ENCODE assay signal across 1 cellular context in the genomic region with DNA sequence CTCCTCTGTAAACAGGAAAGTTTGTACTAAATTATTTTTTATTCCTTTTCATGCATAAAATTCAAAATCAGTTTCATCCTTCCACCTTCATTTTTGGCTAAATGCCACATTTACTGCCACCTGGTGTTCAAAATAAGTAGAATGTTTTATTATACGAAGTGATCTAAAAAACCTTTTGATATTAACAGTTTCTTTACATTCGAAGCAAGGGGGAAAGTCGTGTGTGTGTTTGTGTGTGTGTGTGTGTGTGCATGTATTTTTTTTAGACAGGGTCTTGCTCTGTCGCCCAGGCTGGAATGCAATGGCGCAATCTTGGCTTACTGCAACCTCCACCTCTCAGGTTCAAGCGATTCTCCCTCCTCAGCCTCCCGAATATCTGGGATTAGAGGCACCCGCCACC.
TF ChIP-seq lines count a peak whose summit lies in the region.

No MANE protein-coding gene starts in this region.

TF ChIP-seq in HepG2, 621 proteins besides CTCF, POLR2A, EP300 and RAD21 (continued from another document and continues in another):
- TF ChIP-seq, protein P1, sequence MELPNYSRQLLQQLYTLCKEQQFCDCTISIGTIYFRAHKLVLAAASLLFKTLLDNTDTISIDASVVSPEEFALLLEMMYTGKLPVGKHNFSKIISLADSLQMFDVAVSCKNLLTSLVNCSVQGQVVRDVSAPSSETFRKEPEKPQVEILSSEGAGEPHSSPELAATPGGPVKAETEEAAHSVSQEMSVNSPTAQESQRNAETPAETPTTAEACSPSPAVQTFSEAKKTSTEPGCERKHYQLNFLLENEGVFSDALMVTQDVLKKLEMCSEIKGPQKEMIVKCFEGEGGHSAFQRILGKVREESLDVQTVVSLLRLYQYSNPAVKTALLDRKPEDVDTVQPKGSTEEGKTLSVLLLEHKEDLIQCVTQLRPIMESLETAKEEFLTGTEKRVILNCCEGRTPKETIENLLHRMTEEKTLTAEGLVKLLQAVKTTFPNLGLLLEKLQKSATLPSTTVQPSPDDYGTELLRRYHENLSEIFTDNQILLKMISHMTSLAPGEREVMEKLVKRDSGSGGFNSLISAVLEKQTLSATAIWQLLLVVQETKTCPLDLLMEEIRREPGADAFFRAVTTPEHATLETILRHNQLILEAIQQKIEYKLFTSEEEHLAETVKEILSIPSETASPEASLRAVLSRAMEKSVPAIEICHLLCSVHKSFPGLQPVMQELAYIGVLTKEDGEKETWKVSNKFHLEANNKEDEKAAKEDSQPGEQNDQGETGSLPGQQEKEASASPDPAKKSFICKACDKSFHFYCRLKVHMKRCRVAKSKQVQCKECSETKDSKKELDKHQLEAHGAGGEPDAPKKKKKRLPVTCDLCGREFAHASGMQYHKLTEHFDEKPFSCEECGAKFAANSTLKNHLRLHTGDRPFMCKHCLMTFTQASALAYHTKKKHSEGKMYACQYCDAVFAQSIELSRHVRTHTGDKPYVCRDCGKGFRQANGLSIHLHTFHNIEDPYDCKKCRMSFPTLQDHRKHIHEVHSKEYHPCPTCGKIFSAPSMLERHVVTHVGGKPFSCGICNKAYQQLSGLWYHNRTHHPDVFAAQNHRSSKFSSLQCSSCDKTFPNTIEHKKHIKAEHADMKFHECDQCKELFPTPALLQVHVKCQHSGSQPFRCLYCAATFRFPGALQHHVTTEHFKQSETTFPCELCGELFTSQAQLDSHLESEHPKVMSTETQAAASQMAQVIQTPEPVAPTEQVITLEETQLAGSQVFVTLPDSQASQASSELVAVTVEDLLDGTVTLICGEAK (IDR thresholded peaks at IDR 0.05) = no peak
- TF ChIP-seq, protein P1 (CRISPR knock-in tag; IDR thresholded peaks at IDR 0.05) = no peak
- TF ChIP-seq SMC3 (IDR thresholded peaks at IDR 0.05; ENCODE audit: low read length) = peak; percentile 59
- no peak for TF ChIP-seq ZNF101 (CRISPR knock-in tag; IDR thresholded peaks at IDR 0.05; ENCODE audit: borderline replicate concordance, low read depth)
- no peak for TF ChIP-seq TMF1 (CRISPR knock-in tag; IDR thresholded peaks at IDR 0.05; ENCODE audit: low read depth)
- TF ChIP-seq HOXA5 (CRISPR knock-in tag; IDR thresholded peaks at IDR 0.05) = no peak
- TF ChIP-seq ZNF160 (CRISPR knock-in tag; IDR thresholded peaks at IDR 0.05) = no peak
- TF ChIP-seq MZF1 (CRISPR knock-in tag; IDR thresholded peaks at IDR 0.05; ENCODE audit: borderline replicate concordance) = no peak
- no peak for TF ChIP-seq PHF5A (CRISPR knock-in tag; IDR thresholded peaks at IDR 0.05; ENCODE audit: low read depth, unreplicated experiment)
- TF ChIP-seq NR2F6 (IDR thresholded peaks at IDR 0.05) = 0 out of 2 replicates have a peak, but pooled peaks have one; percentile 18
- TF ChIP-seq NR2F6 (CRISPR knock-in tag; IDR thresholded peaks at IDR 0.05) = no peak
- 0 out of 2 replicates have a peak, but pooled peaks have one; percentile 35 for TF ChIP-seq ZNF501 (CRISPR knock-in tag; IDR thresholded peaks at IDR 0.05)
- TF ChIP-seq, protein P2, sequence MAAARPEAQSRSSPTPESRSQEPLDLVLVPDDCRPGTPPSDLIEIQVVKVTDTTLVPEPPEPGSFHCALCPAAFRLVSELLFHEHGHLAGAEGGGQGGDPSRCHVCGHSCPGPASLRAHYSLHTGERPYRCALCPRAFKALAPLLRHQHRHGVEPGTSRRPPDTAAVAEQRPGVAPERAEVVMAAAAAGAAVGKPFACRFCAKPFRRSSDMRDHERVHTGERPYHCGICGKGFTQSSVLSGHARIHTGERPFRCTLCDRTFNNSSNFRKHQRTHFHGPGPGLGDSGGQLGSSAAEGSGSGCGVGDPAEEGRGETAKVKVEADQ (CRISPR knock-in tag; IDR thresholded peaks at IDR 0.05; ENCODE audit: borderline replicate concordance) = no peak
- TF ChIP-seq, protein P3, sequence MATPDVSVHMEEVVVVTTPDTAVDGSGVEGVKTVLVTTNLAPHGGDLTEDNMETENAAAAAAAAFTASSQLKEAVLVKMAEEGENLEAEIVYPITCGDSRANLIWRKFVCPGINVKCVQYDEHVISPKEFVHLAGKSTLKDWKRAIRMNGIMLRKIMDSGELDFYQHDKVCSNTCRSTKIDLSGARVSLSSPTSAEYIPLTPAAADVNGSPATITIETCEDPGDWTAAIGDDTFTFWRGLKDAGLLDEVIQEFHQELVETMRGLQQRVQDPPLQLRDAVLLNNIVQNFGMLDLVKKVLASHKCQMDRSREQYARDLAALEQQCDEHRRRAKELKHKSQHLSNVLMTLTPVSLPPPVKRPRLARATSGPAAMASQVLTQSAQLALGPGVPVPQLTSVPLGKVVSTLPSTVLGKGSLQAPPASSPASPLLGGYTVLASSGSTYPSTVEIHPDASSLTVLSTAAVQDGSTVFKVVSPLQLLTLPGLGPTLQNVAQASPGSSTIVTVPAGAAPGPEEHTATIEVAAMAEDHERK (CRISPR knock-in tag; IDR thresholded peaks at IDR 0.05; ENCODE audit: low read depth) = no peak
- no peak for TF ChIP-seq NFYC (CRISPR knock-in tag; IDR thresholded peaks at IDR 0.05)
- no peak for TF ChIP-seq PRPF4 (IDR thresholded peaks at IDR 0.05; ENCODE audit: low read depth, low read length, poor library complexity, severe bottlenecking)
- TF ChIP-seq, protein P4, sequence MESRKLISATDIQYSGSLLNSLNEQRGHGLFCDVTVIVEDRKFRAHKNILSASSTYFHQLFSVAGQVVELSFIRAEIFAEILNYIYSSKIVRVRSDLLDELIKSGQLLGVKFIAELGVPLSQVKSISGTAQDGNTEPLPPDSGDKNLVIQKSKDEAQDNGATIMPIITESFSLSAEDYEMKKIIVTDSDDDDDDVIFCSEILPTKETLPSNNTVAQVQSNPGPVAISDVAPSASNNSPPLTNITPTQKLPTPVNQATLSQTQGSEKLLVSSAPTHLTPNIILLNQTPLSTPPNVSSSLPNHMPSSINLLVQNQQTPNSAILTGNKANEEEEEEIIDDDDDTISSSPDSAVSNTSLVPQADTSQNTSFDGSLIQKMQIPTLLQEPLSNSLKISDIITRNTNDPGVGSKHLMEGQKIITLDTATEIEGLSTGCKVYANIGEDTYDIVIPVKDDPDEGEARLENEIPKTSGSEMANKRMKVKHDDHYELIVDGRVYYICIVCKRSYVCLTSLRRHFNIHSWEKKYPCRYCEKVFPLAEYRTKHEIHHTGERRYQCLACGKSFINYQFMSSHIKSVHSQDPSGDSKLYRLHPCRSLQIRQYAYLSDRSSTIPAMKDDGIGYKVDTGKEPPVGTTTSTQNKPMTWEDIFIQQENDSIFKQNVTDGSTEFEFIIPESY (CRISPR knock-in tag; IDR thresholded peaks at IDR 0.05) = no peak
- no peak for TF ChIP-seq HDAC6 (IDR thresholded peaks at IDR 0.05; ENCODE audit: low read depth, low read length)
- TF ChIP-seq ZNF333 (CRISPR knock-in tag; IDR thresholded peaks at IDR 0.05; ENCODE audit: borderline replicate concordance) = no peak
- no peak for TF ChIP-seq POLR2AphosphoS2 (IDR thresholded peaks at IDR 0.05; ENCODE audit: low read depth, low read length)
- TF ChIP-seq PHF8 (CRISPR knock-in tag; IDR thresholded peaks at IDR 0.05) = no peak
- no peak for TF ChIP-seq MBD4 (IDR thresholded peaks at IDR 0.05; ENCODE audit: borderline replicate concordance, low read length)
- TF ChIP-seq ZNF282 (IDR thresholded peaks at IDR 0.05; ENCODE audit: partially characterized antibody) = no peak
- TF ChIP-seq ERF (CRISPR knock-in tag; IDR thresholded peaks at IDR 0.05) = no peak
- no peak for TF ChIP-seq RELA (CRISPR knock-in tag; IDR thresholded peaks at IDR 0.05)
- TF ChIP-seq HMG20A (CRISPR knock-in tag; IDR thresholded peaks at IDR 0.05; ENCODE audit: borderline replicate concordance) = no peak
- peak; percentile 50; the same call in 1 of the 2 replicates for TF ChIP-seq POGZ (CRISPR knock-in tag; IDR thresholded peaks at IDR 0.05)
- no peak for TF ChIP-seq ZNF772 (CRISPR knock-in tag; IDR thresholded peaks at IDR 0.05)
- no peak for TF ChIP-seq MAF1 (CRISPR knock-in tag; IDR thresholded peaks at IDR 0.05; ENCODE audit: borderline replicate concordance)
- no peak for TF ChIP-seq PCBP2 (optimal IDR thresholded peaks at IDR 0.05; ENCODE audit: low read depth, low read length, poor library complexity, severe bottlenecking)
- TF ChIP-seq KAT2B (IDR thresholded peaks at IDR 0.05; ENCODE audit: borderline replicate concordance, low read depth, low read length) = no peak
- TF ChIP-seq, protein P5, sequence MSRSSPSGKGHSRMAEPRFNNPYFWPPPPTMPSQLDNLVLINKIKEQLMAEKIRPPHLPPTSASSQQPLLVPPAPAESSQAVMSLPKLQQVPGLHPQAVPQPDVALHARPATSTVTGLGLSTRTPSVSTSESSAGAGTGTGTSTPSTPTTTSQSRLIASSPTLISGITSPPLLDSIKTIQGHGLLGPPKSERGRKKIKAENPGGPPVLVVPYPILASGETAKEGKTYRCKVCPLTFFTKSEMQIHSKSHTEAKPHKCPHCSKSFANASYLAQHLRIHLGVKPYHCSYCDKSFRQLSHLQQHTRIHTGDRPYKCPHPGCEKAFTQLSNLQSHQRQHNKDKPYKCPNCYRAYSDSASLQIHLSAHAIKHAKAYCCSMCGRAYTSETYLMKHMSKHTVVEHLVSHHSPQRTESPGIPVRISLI (CRISPR knock-in tag; IDR thresholded peaks at IDR 0.05; ENCODE audit: borderline replicate concordance) = no peak
- TF ChIP-seq ZNF180 (CRISPR knock-in tag; IDR thresholded peaks at IDR 0.05; ENCODE audit: borderline replicate concordance, low read depth) = no peak
- TF ChIP-seq, protein P6, sequence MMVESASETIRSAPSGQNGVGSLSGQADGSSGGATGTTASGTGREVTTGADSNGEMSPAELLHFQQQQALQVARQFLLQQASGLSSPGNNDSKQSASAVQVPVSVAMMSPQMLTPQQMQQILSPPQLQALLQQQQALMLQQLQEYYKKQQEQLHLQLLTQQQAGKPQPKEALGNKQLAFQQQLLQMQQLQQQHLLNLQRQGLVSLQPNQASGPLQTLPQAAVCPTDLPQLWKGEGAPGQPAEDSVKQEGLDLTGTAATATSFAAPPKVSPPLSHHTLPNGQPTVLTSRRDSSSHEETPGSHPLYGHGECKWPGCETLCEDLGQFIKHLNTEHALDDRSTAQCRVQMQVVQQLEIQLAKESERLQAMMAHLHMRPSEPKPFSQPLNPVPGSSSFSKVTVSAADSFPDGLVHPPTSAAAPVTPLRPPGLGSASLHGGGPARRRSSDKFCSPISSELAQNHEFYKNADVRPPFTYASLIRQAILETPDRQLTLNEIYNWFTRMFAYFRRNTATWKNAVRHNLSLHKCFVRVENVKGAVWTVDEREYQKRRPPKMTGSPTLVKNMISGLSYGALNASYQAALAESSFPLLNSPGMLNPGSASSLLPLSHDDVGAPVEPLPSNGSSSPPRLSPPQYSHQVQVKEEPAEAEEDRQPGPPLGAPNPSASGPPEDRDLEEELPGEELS (CRISPR knock-in tag; IDR thresholded peaks at IDR 0.05) = no peak
- no peak for TF ChIP-seq ZFP36L2 (CRISPR knock-in tag; IDR thresholded peaks at IDR 0.05)
- TF ChIP-seq ZNF660 (CRISPR knock-in tag; IDR thresholded peaks at IDR 0.05; ENCODE audit: borderline replicate concordance, low read depth) = no peak
- no peak for TF ChIP-seq FOSL2 (CRISPR knock-in tag; IDR thresholded peaks at IDR 0.05)
- peak; percentile 5; the same call in 1 of the 2 replicates for TF ChIP-seq TCF7 (IDR thresholded peaks at IDR 0.05; ENCODE audit: low read depth)
- TF ChIP-seq PCBP1 (IDR thresholded peaks at IDR 0.05; ENCODE audit: borderline replicate concordance, low read depth, low read length) = no peak
- no peak for TF ChIP-seq ZFP82 (CRISPR knock-in tag; IDR thresholded peaks at IDR 0.05; ENCODE audit: borderline replicate concordance)
- TF ChIP-seq, protein P7, sequence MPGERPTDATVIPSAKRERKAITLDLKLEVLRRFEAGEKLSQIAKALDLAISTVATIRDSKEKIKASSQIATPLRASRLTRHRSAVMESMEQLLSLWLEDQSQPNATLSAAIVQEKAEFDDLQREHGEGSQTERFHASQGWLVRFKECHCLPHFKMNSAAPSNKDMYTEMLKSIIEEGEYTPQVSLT (CRISPR knock-in tag; IDR thresholded peaks at IDR 0.05; ENCODE audit: borderline replicate concordance, low read depth) = no peak
- TF ChIP-seq ZNF12 (CRISPR knock-in tag; IDR thresholded peaks at IDR 0.05) = no peak
- TF ChIP-seq, protein P8, sequence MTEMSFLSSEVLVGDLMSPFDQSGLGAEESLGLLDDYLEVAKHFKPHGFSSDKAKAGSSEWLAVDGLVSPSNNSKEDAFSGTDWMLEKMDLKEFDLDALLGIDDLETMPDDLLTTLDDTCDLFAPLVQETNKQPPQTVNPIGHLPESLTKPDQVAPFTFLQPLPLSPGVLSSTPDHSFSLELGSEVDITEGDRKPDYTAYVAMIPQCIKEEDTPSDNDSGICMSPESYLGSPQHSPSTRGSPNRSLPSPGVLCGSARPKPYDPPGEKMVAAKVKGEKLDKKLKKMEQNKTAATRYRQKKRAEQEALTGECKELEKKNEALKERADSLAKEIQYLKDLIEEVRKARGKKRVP (CRISPR knock-in tag; IDR thresholded peaks at IDR 0.05) = no peak
- TF ChIP-seq, protein P9, sequence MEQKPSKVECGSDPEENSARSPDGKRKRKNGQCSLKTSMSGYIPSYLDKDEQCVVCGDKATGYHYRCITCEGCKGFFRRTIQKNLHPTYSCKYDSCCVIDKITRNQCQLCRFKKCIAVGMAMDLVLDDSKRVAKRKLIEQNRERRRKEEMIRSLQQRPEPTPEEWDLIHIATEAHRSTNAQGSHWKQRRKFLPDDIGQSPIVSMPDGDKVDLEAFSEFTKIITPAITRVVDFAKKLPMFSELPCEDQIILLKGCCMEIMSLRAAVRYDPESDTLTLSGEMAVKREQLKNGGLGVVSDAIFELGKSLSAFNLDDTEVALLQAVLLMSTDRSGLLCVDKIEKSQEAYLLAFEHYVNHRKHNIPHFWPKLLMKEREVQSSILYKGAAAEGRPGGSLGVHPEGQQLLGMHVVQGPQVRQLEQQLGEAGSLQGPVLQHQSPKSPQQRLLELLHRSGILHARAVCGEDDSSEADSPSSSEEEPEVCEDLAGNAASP (CRISPR knock-in tag; IDR thresholded peaks at IDR 0.05; ENCODE audit: borderline replicate concordance) = no peak
